In the genomic region with DNA sequence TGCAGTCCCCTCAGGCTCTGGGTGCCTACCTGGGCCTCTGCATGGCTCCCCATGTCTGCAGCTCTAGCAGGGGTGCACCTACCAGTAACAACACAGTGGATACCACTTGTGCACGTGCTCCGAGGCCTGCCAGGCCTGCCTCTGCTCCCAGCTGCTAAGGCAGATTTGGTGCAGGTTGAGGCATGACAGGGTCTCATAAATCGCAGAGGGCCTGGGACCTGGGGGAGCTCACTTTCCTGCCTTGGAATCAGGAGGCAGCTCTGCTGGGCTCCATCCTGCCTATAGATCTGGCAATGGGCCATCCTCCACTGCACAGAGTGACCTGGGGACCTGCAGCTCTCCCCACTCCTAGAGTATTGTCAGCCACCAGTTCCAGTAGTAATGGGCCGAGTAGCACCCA, we compare ENCODE assay signal across 21 cellular contexts.
"Had no signal": no experiment of that assay in that cellular context is flagged by ENCODE, and none has a peak within 500 bp of the region (broad histone marks: within the 10 kb centered on the region; RNA-seq: fewer than 3 reads in every experiment).

No MANE protein-coding gene starts in this region.

- H3K27me3 ChIP-seq: SJCRH30 had no signal

- DNase-seq: KBM-7, MV-4-11, NCI-H1048, NCI-H1105, NCI-H1417, NCI-H1436 treated with DMSO at 0.1 percent for 48 hours, NCI-H1694, NCI-H1930, NCI-H2081, NCI-H2107, NCI-H2227 treated with DMSO at 0.1 percent for 48 hours, NCI-H524, NCI-H526 treated with DMSO at 0.1 percent for 48 hours, NCI-H774, PC-3, SHP77, SJCRH30 had no signal

- H3K4me3 ChIP-seq: SJCRH30 had no signal

- H3K27ac ChIP-seq: HL-60, RWPE1, SJCRH30 had no signal

- ATAC-seq: Panc1, PC-3, SK-N-SH treated with all-trans-retinoic acid at 6 μM for 48 hours had no signal

- H3K36me3 ChIP-seq: SJCRH30 had no signal
